In genomic region chr5:80213467-80213866, GRCh38 we compare ENCODE assay signal across 16 cellular contexts. TPM values are rescaled to one million over a fixed set of nuclear protein-coding genes. Genes with fewer than 3 reads are reported as not detected.
DNase-seq lines count a peak whose midpoint lies in the region; ATAC-seq and TF ChIP-seq lines count a peak whose summit lies in the region.
"Had no signal": no experiment of that assay in that cellular context is flagged by ENCODE, and none has a peak within 500 bp of the region (broad histone marks: within the 10 kb centered on the region; RNA-seq: fewer than 3 reads in every experiment).

No MANE protein-coding gene starts in this region.

- no peaks in the 10 kb centered on the region for H3K9me3 Mint-ChIP-seq in activated naive CD8-positive, alpha-beta T cell treated with anti-CD3 and anti-CD28 coated beads, Interleukin-2, amount 10 ng/mL, durations not matched to agents 7 days and 5 days
- H3K9me3 Mint-ChIP-seq in stimulated activated naive CD8-positive, alpha-beta T cell treated with anti-CD3 and anti-CD28 coated beads, Interleukin-15, amount 100 ng/mL, for 72 hours: peaks cover 0 to 5% of the 10 kb centered on the region in 2 donors
- no peaks in the 10 kb centered on the region for H3K9me3 Mint-ChIP-seq in H9
- H3K9me3 Mint-ChIP-seq: T-helper 1 cell treated with Interleukin-12 subunit alpha and Interleukin-12 subunit beta and Interleukin-4 antibody, amounts not matched to agents 30 μg/mL and 1 μg/mL, for 36 hours had no signal

- no peak overlapping the region for H2BK20ac ChIP-seq in H9 (ENCODE audit: low read depth, low read length, poor library complexity, severe bottlenecking)

- ATAC-seq in activated naive CD8-positive, alpha-beta T cell treated with anti-CD3 and anti-CD28 coated beads, Interleukin-2, amount 10 ng/mL, durations not matched to agents 7 days and 5 days (ENCODE audit: low read depth): no peak
- ATAC-seq in stimulated activated naive CD8-positive, alpha-beta T cell treated with anti-CD3 and anti-CD28 coated beads, Interleukin-15, amount 100 ng/mL, for 72 hours: no peak
- ATAC-seq in HG03025 (IDR thresholded peaks at IDR 0.05; ENCODE audit: low FRiP score, unreplicated experiment): no peak

- TF ChIP-seq CTCF in mammary epithelial cell (conservative IDR thresholded peaks at IDR 0.05 in 1 of 2, IDR thresholded peaks at IDR 0.05 in 1 of 2; ENCODE audit: extremely low read depth in 1 of 2, insufficient read depth in 1 of 2, low read depth in 1 of 2, low read length in 2 of 2) (no peak), breast epithelium (IDR thresholded peaks at IDR 0.05) (no peak), OCI-LY7 (conservative IDR thresholded peaks at IDR 0.05; ENCODE audit: low read length) (no peak), H9 (conservative IDR thresholded peaks at IDR 0.05) (no peak)

- no peak overlapping the region for H4K5ac ChIP-seq in H9 (ENCODE audit: insufficient read length, low read depth, low read length)

- H4K91ac ChIP-seq in H9 (ENCODE audit: insufficient read length, low read depth, low read length): no peak overlapping the region

- no peaks in the 10 kb centered on the region for H3K23me2 ChIP-seq in H9 (ENCODE audit: insufficient read length, low read depth, low read length, poor library complexity, severe bottlenecking)

- H3K23ac ChIP-seq in H9 (ENCODE audit: insufficient read length, low read depth, low read length): no peak overlapping the region

- H3K27me3 ChIP-seq in mammary epithelial cell (ENCODE audit: insufficient read depth, low read length) (no peaks in the 10 kb centered on the region), breast epithelium (no peaks in the 10 kb centered on the region), H9 (ENCODE audit: insufficient read depth, low read length) (no peaks in the 10 kb centered on the region)
- H3K27me3 ChIP-seq: tibial nerve had no signal

- POLR2A ChIA-PET in OCI-LY7 (lab: Charles Lee): interaction anchor here (0.6 to 2.2 kb wide), 4 partner anchors 18 to 71 kb away, joined by 3 to 8 read pairs (median 6); no protein-coding TSS in a partner anchor
- POLR2A ChIA-PET in activated naive CD8-positive, alpha-beta T cell treated with anti-CD3 and anti-CD28 coated beads, Interleukin-2, amount 10 ng/mL, durations not matched to agents 7 days and 5 days (lab: Charles Lee): interaction anchor here (0.9 to 4.9 kb wide), 5 partner anchors 10 to 77 kb away, joined by 3 to 30 read pairs (median 3); no protein-coding TSS in a partner anchor

- H3K36me3 ChIP-seq in mammary epithelial cell (ENCODE audit: insufficient read depth, low read length) (no peaks in the 10 kb centered on the region), breast epithelium (no peaks in the 10 kb centered on the region), OCI-LY7 (ENCODE audit: insufficient read depth, low read length) (peaks cover 36% of the 10 kb centered on the region)
- H3K36me3 ChIP-seq: tibial nerve had no signal

- CTCF ChIA-PET in mammary epithelial cell (lab: Charles Lee; ENCODE audit: low non-redundant PET) (no interaction called here), OCI-LY7 (lab: Charles Lee; ENCODE audit: unreplicated experiment) (no interaction called here)

- intact Hi-C loops in mammary epithelial cell (cut with micrococcal nuclease) (no loop called here), breast epithelium (cut with DNase I; ENCODE audit: low total_unique reads) (no loop called here), OCI-LY7 (cut with micrococcal nuclease; ENCODE audit: unreplicated experiment) (no loop called here)

- in situ Hi-C loops in mammary epithelial cell (cut with MboI; ENCODE audit: low sequenced_read_pairs in 2 of 2): no loop called here

- dilution Hi-C loops in mammary epithelial cell (cut with HindIII; ENCODE audit: low sequenced_read_pairs): no loop called here

- no peak overlapping the region for H4K8ac ChIP-seq in H9 (replicated peaks; ENCODE audit: insufficient read length, low read depth, low read length)

- no peaks in the 10 kb centered on the region for H4K20me1 ChIP-seq in mammary epithelial cell (ENCODE audit: insufficient read depth, low read length)
- H4K20me1 ChIP-seq in OCI-LY7 (ENCODE audit: insufficient read depth, low read length): no peaks in the 10 kb centered on the region
- H4K20me1 ChIP-seq in H9 (ENCODE audit: control insufficient read depth, insufficient read depth, insufficient read length): no peaks in the 10 kb centered on the region

- H3K27ac Mint-ChIP-seq in activated naive CD8-positive, alpha-beta T cell treated with anti-CD3 and anti-CD28 coated beads, Interleukin-2, amount 10 ng/mL, durations not matched to agents 7 days and 5 days: peak overlapping the region; percentile 15
- peak overlapping the region; percentile 81 to 90 for H3K27ac Mint-ChIP-seq in stimulated activated naive CD8-positive, alpha-beta T cell treated with anti-CD3 and anti-CD28 coated beads, Interleukin-15, amount 100 ng/mL, for 72 hours
- H3K27ac Mint-ChIP-seq in H9: peak overlapping the region in 1 of 3 experiments; percentile 0; a peak in 1 of 7 replicates
- H3K27ac Mint-ChIP-seq: T-helper 1 cell treated with Interleukin-12 subunit alpha and Interleukin-12 subunit beta and Interleukin-4 antibody, amounts not matched to agents 30 μg/mL and 1 μg/mL, for 36 hours had no signal

- H3K9me3 ChIP-seq in mammary epithelial cell (replicated peaks; ENCODE audit: insufficient read depth, low read length): no peaks in the 10 kb centered on the region
- no peaks in the 10 kb centered on the region for H3K9me3 ChIP-seq in breast epithelium
- no peaks in the 10 kb centered on the region for H3K9me3 ChIP-seq in OCI-LY7 (ENCODE audit: low read length)
- H3K9me3 ChIP-seq in H9 (ENCODE audit: control insufficient read depth, low read depth, low read length): no peaks in the 10 kb centered on the region
- H3K9me3 ChIP-seq: tibial nerve had no signal

- no peak overlapping the region for H3K18ac ChIP-seq in H9 (ENCODE audit: insufficient read length, low read depth, low read length)

- peaks cover 23% of the 10 kb centered on the region for H3K4me1 ChIP-seq in mammary epithelial cell (ENCODE audit: insufficient read depth, low read length)
- no peaks in the 10 kb centered on the region for H3K4me1 ChIP-seq in breast epithelium
- H3K4me1 ChIP-seq in OCI-LY7 (ENCODE audit: insufficient read depth, low read length, poor library complexity, severe bottlenecking): peaks cover 36% of the 10 kb centered on the region
- H3K4me1 ChIP-seq in H9 (ENCODE audit: insufficient read depth, low read length): peaks cover 17% of the 10 kb centered on the region; the same call in 1 of the 2 replicates

- H3K56ac ChIP-seq in H9 (ENCODE audit: insufficient read length, low read depth, low read length): no peak overlapping the region

- no peak overlapping the region for H3K9ac ChIP-seq in mammary epithelial cell (ENCODE audit: insufficient read depth, low read length)
- H3K9ac ChIP-seq in H9 (ENCODE audit: extremely low read depth, insufficient read length, low read length): no peak overlapping the region

- H3K4me1 Mint-ChIP-seq in activated naive CD8-positive, alpha-beta T cell treated with anti-CD3 and anti-CD28 coated beads, Interleukin-2, amount 10 ng/mL, durations not matched to agents 7 days and 5 days: peaks cover 80% of the 10 kb centered on the region
- H3K4me1 Mint-ChIP-seq in stimulated activated naive CD8-positive, alpha-beta T cell treated with anti-CD3 and anti-CD28 coated beads, Interleukin-15, amount 100 ng/mL, for 72 hours: peaks cover 100% of the 10 kb centered on the region
- H3K4me1 Mint-ChIP-seq in H9: peaks cover 35 to 43% of the 10 kb centered on the region in 2 experiments

- H3K4ac ChIP-seq in H9 (ENCODE audit: low read depth, low read length): no peak overlapping the region

- TF ChIP-seq POLR2A in breast epithelium (IDR thresholded peaks at IDR 0.05): no peak

- DNase-seq in mammary epithelial cell (no peak), breast epithelium (ENCODE audit: low spot score in 2 of 2) (no peak), OCI-LY7 (ENCODE audit: low spot score) (peak; percentile 25), H9 (no peak), mucosa of gallbladder (ENCODE audit: low spot score) (no peak)
- no peak for DNase-seq in activated naive CD8-positive, alpha-beta T cell treated with anti-CD3 and anti-CD28 coated beads, Interleukin-2, amount 10 ng/mL, durations not matched to agents 7 days and 5 days
- no peak for DNase-seq in stimulated activated naive CD8-positive, alpha-beta T cell treated with anti-CD3 and anti-CD28 coated beads, Interleukin-15, amount 100 ng/mL, for 72 hours
- DNase-seq: activated CD4-positive, alpha-beta T cell treated with anti-CD3 and anti-CD28 coated beads, Interleukin-2, amount 50 U/mL, for 1 hour; cerebellar nuclear complex; erythroblast; islet precursor cell; NCI-H1417 treated with DMSO at 0.1 percent for 48 hours; NCI-H345 had no signal

- H3K14ac ChIP-seq in H9 (ENCODE audit: insufficient read depth, low read length): no peak overlapping the region

- H2AFZ ChIP-seq in mammary epithelial cell (ENCODE audit: low read depth, low read length) (no peak overlapping the region), OCI-LY7 (ENCODE audit: low read length) (no peak overlapping the region), H9 (ENCODE audit: low read length) (no peak overlapping the region)

- H3K4me2 ChIP-seq in mammary epithelial cell (ENCODE audit: insufficient read depth, low read depth, low read length): no peak overlapping the region
- H3K4me2 ChIP-seq in OCI-LY7 (ENCODE audit: low read length): peak overlapping the region; percentile 17; the same call in 1 of the 2 replicates
- H3K4me2 ChIP-seq in H9 (ENCODE audit: insufficient read depth, insufficient read length, low read length): no peak overlapping the region

- H3K4me3 ChIP-seq in mammary epithelial cell (replicated peaks in 1 of 3; ENCODE audit: insufficient read depth in 1 of 3, low read depth in 2 of 3, low read length in 3 of 3): no peak overlapping the region
- no peak overlapping the region for H3K4me3 ChIP-seq in breast epithelium
- H3K4me3 ChIP-seq in OCI-LY7 (ENCODE audit: low read depth, low read length, poor library complexity, severe bottlenecking): no peak overlapping the region
- H3K4me3 ChIP-seq: tibial nerve had no signal

- no peak overlapping the region for H2BK12ac ChIP-seq in H9 (ENCODE audit: insufficient read length, low read depth, low read length)

- H3K4me3 Mint-ChIP-seq in activated naive CD8-positive, alpha-beta T cell treated with anti-CD3 and anti-CD28 coated beads, Interleukin-2, amount 10 ng/mL, durations not matched to agents 7 days and 5 days: peak overlapping the region; percentile 3
- peak overlapping the region; percentile 2 to 6 for H3K4me3 Mint-ChIP-seq in stimulated activated naive CD8-positive, alpha-beta T cell treated with anti-CD3 and anti-CD28 coated beads, Interleukin-15, amount 100 ng/mL, for 72 hours
- H3K4me3 Mint-ChIP-seq in H9: no peak overlapping the region
- H3K4me3 Mint-ChIP-seq: T-helper 1 cell treated with Interleukin-12 subunit alpha and Interleukin-12 subunit beta and Interleukin-4 antibody, amounts not matched to agents 30 μg/mL and 1 μg/mL, for 36 hours had no signal

- 86% methylated on average over 3 of the region's 3 CpGs for WGBS in mammary epithelial cell (ENCODE audit: low coverage, missing lambda C conversion rate)
- no CpG with 5 or more reads among the region's 3 CpGs for WGBS in H9 (ENCODE audit: extremely low coverage, insufficient read length, low lambda C conversion rate)

- no TSS peak for BruUV-seq in mammary epithelial cell (replicated peaks; lab: Mats Ljungman, UMichigan)
- BruUV-seq in OCI-LY7 (replicated peaks; lab: Mats Ljungman, UMichigan): no TSS peak

- H3K27me3 Mint-ChIP-seq in activated naive CD8-positive, alpha-beta T cell treated with anti-CD3 and anti-CD28 coated beads, Interleukin-2, amount 10 ng/mL, durations not matched to agents 7 days and 5 days: no peaks in the 10 kb centered on the region
- H3K27me3 Mint-ChIP-seq in stimulated activated naive CD8-positive, alpha-beta T cell treated with anti-CD3 and anti-CD28 coated beads, Interleukin-15, amount 100 ng/mL, for 72 hours: no peaks in the 10 kb centered on the region
- H3K27me3 Mint-ChIP-seq in H9 (ENCODE audit: low read depth): no peaks in the 10 kb centered on the region

- H3K36me3 Mint-ChIP-seq in activated naive CD8-positive, alpha-beta T cell treated with anti-CD3 and anti-CD28 coated beads, Interleukin-2, amount 10 ng/mL, durations not matched to agents 7 days and 5 days: peaks cover 39% of the 10 kb centered on the region
- peaks cover 0 to 4% (median 0%) of the 10 kb centered on the region in 3 experiments; a peak in 1 of 7 replicates for H3K36me3 Mint-ChIP-seq in H9 (ENCODE audit: insufficient read depth in 1 of 3, low read depth in 3 of 3)

- H3K9me2 ChIP-seq in OCI-LY7 (ENCODE audit: insufficient read depth, low read length): no peaks in the 10 kb centered on the region

- H2BK15ac ChIP-seq in H9 (ENCODE audit: low read depth, low read length): no peak overlapping the region

- H3K27ac ChIP-seq in mammary epithelial cell (ENCODE audit: insufficient read depth, low read depth, low read length) (peak overlapping the region; percentile 55), breast epithelium (no peak overlapping the region), OCI-LY7 (ENCODE audit: low read depth, low read length, poor library complexity, severe bottlenecking) (no peak overlapping the region), H9 (ENCODE audit: insufficient read length, low read depth, low read length) (no peak overlapping the region)
- H3K27ac ChIP-seq: tibial nerve had no signal

- H3T11ph ChIP-seq in H9 (ENCODE audit: low read length): no peak overlapping the region

- H2BK120ac ChIP-seq in H9 (ENCODE audit: low read depth, low read length, poor library complexity, severe bottlenecking): no peak overlapping the region

- peaks cover 11% of the 10 kb centered on the region for H3K79me1 ChIP-seq in H9 (ENCODE audit: insufficient read depth, low read depth, low read length, poor library complexity, severe bottlenecking)

- no peak overlapping the region for H2AK5ac ChIP-seq in H9 (ENCODE audit: insufficient read length, low read length)

- H2BK5ac ChIP-seq in H9 (ENCODE audit: insufficient read length, low read length): no peak overlapping the region

- H3K79me2 ChIP-seq in mammary epithelial cell (ENCODE audit: insufficient read depth, low read length): peaks cover 63% of the 10 kb centered on the region
- H3K79me2 ChIP-seq in OCI-LY7 (ENCODE audit: insufficient read depth, low read depth, low read length): peaks cover 86% of the 10 kb centered on the region; the same call in 1 of the 2 replicates
- peaks cover 38% of the 10 kb centered on the region; the same call in 1 of the 2 replicates for H3K79me2 ChIP-seq in H9 (ENCODE audit: insufficient read depth, low read length)

RNA-seq across cellular contexts. Expression of gene SERINC5, which starts 42.4 kb away (rescaled TPM):
- 10 to 100 TPM; 35.5 to 43.1 TPM for total RNA-seq in mammary epithelial cell
- polyA plus RNA-seq in mammary epithelial cell: 19.0 TPM
- polyA minus RNA-seq in mammary epithelial cell: 20.8 TPM
- total RNA-seq in breast epithelium: 10 to 100 TPM; 12.6 to 32.9 (median 28.5) TPM
- total RNA-seq in OCI-LY7 (2014; rRNA removed; shearing (Covaris generic)): 21.6 and 31.2 TPM in 2 replicates
- total RNA-seq in OCI-LY7 (2022): 87.9 and 92.1 TPM in 2 replicates
- total RNA-seq in activated naive CD8-positive, alpha-beta T cell treated with anti-CD3 and anti-CD28 coated beads, Interleukin-2, amount 10 ng/mL, durations not matched to agents 7 days and 5 days: 10 to 100 TPM; 70.2 to 78.3 TPM
- total RNA-seq in H9 (2021): 52.3 and 54.7 TPM in 2 replicates
- 87.2 TPM for total RNA-seq in mucosa of gallbladder

Comparison
In these comparisons a context has a peak if more than half of its experiments do, and no peak if none do; other contexts are left out.
1. H3K4me3 Mint-ChIP-seq: peak in activated naive CD8-positive, alpha-beta T cell treated with anti-CD3 and anti-CD28 coated beads, Interleukin-2, amount 10 ng/mL, durations not matched to agents 7 days and 5 days (single experiment) and stimulated activated naive CD8-positive, alpha-beta T cell treated with anti-CD3 and anti-CD28 coated beads, Interleukin-15, amount 100 ng/mL, for 72 hours (2 of 2); none in H9 (0 of 2).